Comparison of ENCODE assay signal across 1 cellular context in genomic region chr11:48050304-48050703, GRCh38.
TF ChIP-seq lines count a peak whose summit lies in the region.

No MANE protein-coding gene starts in this region.

TF ChIP-seq in GM23338, 12 proteins besides CTCF, POLR2A, EP300 and RAD21 (continued from another document):
- TF ChIP-seq EZH2 (IDR thresholded peaks at IDR 0.05; ENCODE audit: low read depth, unreplicated experiment) = no peak
